Comparison of ENCODE assay signal across 8 cellular contexts in the genomic region with DNA sequence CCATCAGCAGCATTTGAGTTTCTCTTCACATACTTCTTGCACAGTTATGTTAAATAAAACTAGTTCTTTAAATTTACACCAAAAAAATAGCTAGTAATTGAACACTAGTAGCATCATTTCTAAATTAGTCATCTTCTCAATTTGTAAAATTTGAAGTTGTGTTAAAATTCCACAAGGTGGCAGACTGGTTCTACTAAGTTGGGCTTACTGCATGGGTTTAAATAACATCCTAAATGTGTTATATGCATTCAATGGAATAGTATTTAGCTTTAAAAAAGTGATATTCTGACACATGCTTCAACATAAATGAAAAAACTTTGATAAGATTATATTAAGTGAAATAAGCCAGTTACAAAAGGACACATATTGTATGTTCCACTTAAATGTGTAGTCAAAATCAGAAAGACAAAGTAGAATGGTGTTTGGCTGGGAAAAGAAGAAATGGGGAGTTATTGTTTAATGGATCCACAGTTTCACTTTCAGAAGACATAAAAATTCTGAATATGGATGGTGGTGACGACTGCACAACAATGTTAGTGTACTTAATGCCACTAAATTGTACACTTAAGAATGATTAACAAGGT. TPM values are rescaled to one million over a fixed set of nuclear protein-coding genes. Genes with fewer than 3 reads are reported as not detected.
DNase-seq lines count a peak whose midpoint lies in the region; ATAC-seq and TF ChIP-seq lines count a peak whose summit lies in the region.

No MANE protein-coding gene starts in this region.

- no peaks in the 10 kb centered on the region for H3K27me3 ChIP-seq in DOHH2 (ENCODE audit: control insufficient read depth, low read length)
- no peaks in the 10 kb centered on the region for H3K27me3 ChIP-seq in OCI-LY3 (ENCODE audit: low read depth, low read length)
- H3K27me3 ChIP-seq in dorsolateral prefrontal cortex, result no peaks in the 10 kb centered on the region
- no peaks in the 10 kb centered on the region for H3K27me3 ChIP-seq in WERI-Rb-1 (ENCODE audit: insufficient read depth, low read depth, severe bottlenecking)

- intact Hi-C loops in dorsolateral prefrontal cortex (cut with DNase I), result loop anchor here (2.0 to 10.0 kb wide), 3 partner anchors 189 to 661 kb away; no protein-coding TSS in a partner anchor

- ATAC-seq in GM21528 (IDR thresholded peaks at IDR 0.05; ENCODE audit: low FRiP score, unreplicated experiment), result no peak

- TF ChIP-seq CTCF in DOHH2 (IDR thresholded peaks at IDR 0.05; ENCODE audit: low read depth, low read length, poor library complexity, severe bottlenecking) (peak; percentile 64), OCI-LY3 (IDR thresholded peaks at IDR 0.05; ENCODE audit: low read depth, low read length) (peak; percentile 75), dorsolateral prefrontal cortex (IDR thresholded peaks at IDR 0.05 in 54 of 56, conservative IDR thresholded peaks at IDR 0.05 in 2 of 56; ENCODE audit: low read depth in 1 of 56, partially characterized antibody in 56 of 56) (peak; percentile 47 to 87 (median 68)), WERI-Rb-1 (IDR thresholded peaks at IDR 0.05; ENCODE audit: low read depth, low read length) (no peak)

- H3K9me3 ChIP-seq in DOHH2 (ENCODE audit: control insufficient read depth, insufficient read depth, low read length) (no peaks in the 10 kb centered on the region), OCI-LY3 (ENCODE audit: insufficient read depth, low read length) (no peaks in the 10 kb centered on the region), WERI-Rb-1 (ENCODE audit: severe bottlenecking) (no peaks in the 10 kb centered on the region)

- no peaks in the 10 kb centered on the region for H3F3A ChIP-seq in DOHH2 (ENCODE audit: control insufficient read depth, insufficient read depth)

- no peak overlapping the region for H2AFZ ChIP-seq in OCI-LY3 (ENCODE audit: low read depth, low read length)

- no peaks in the 10 kb centered on the region for H3K36me3 ChIP-seq in DOHH2 (ENCODE audit: control insufficient read depth, low read length)
- H3K36me3 ChIP-seq in OCI-LY3 (replicated peaks; ENCODE audit: low read depth, low read length), result no peaks in the 10 kb centered on the region
- no peaks in the 10 kb centered on the region for H3K36me3 ChIP-seq in WERI-Rb-1

- H4K20me1 ChIP-seq in DOHH2 (ENCODE audit: control insufficient read depth, insufficient read depth, low read depth, low read length) (no peaks in the 10 kb centered on the region), OCI-LY3 (ENCODE audit: insufficient read depth, low read length) (no peaks in the 10 kb centered on the region)

- no peak overlapping the region for H3K9ac ChIP-seq in OCI-LY3 (ENCODE audit: low read length)

- H3K4me1 ChIP-seq in DOHH2 (ENCODE audit: control insufficient read depth, low read length) (peaks cover 8% of the 10 kb centered on the region; the same call in 1 of the 2 replicates), OCI-LY3 (ENCODE audit: low read length) (no peaks in the 10 kb centered on the region)

- H3K27ac ChIP-seq in DOHH2 (ENCODE audit: low read depth, low read length) (no peak overlapping the region), OCI-LY3 (ENCODE audit: low read length) (no peak overlapping the region), dorsolateral prefrontal cortex (no peak overlapping the region), WERI-Rb-1 (no peak overlapping the region)

- H3K79me2 ChIP-seq in DOHH2 (ENCODE audit: control insufficient read depth, low read length) (no peaks in the 10 kb centered on the region), OCI-LY3 (ENCODE audit: low read length) (no peaks in the 10 kb centered on the region)

- DNase-seq in HT1080 (ENCODE audit: low read depth) (peak; percentile 47), dorsolateral prefrontal cortex (no peak), myocyte (ENCODE audit: low read depth) (peak; percentile 53), WERI-Rb-1 (no peak), ecto neural progenitor cell (ENCODE audit: low spot score) (no peak)

- H3K4me2 ChIP-seq in DOHH2 (ENCODE audit: low read length) (no peak overlapping the region), OCI-LY3 (ENCODE audit: low read length) (no peak overlapping the region)

- no peak overlapping the region for H3K4me3 ChIP-seq in DOHH2 (ENCODE audit: low read length)
- no peak overlapping the region for H3K4me3 ChIP-seq in OCI-LY3 (ENCODE audit: low read length)
- no peak overlapping the region for H3K4me3 ChIP-seq in dorsolateral prefrontal cortex
- H3K4me3 ChIP-seq in WERI-Rb-1 (ENCODE audit: low read depth, low read length), result no peak overlapping the region

- H3K9me2 ChIP-seq in DOHH2 (replicated peaks; ENCODE audit: control insufficient read depth, low read length), result no peaks in the 10 kb centered on the region

RNA-seq across cellular contexts. Expression of a gene that starts 28.7 kb away (rescaled TPM):
- 72.0 and 80.0 TPM in 2 replicates for total RNA-seq in HT1080 (2014; rRNA removed; shearing (Covaris generic))
- polyA plus RNA-seq in HT1080 (2015; cell fraction: cytosol; rRNA removed), result 54.6 and 67.0 TPM in 2 replicates
- polyA plus RNA-seq in HT1080 (2015; cell fraction: nucleus; rRNA removed), result 118 and 135 TPM in 2 replicates
- 100 to 1,000 TPM in 85 of 120 experiments, 10 to 100 TPM in 35; 74.9 to 135 (median 105) TPM for total RNA-seq in dorsolateral prefrontal cortex
- total RNA-seq in myocyte, result 65.7 and 69.1 TPM in 2 replicates
- polyA plus RNA-seq in myocyte (2012), result 26.7 TPM

RNA-seq across cellular contexts. Expression of a gene that starts 33.1 kb away (rescaled TPM):
- total RNA-seq in HT1080 (2014; rRNA removed; shearing (Covaris generic)), result 61.7 and 72.5 TPM in 2 replicates
- 52.9 and 64.3 TPM in 2 replicates for polyA plus RNA-seq in HT1080 (2015; cell fraction: cytosol; rRNA removed)
- 59.3 and 60.2 TPM in 2 replicates for polyA plus RNA-seq in HT1080 (2015; cell fraction: nucleus; rRNA removed)
- total RNA-seq in dorsolateral prefrontal cortex, result 10 to 100 TPM; 26.2 to 53.3 (median 36.5) TPM
- total RNA-seq in myocyte, result 61.7 and 62.2 TPM in 2 replicates
- 58.4 TPM for polyA plus RNA-seq in myocyte (2012)

RNA-seq across cellular contexts. Expression of a gene that starts 33.7 kb away (rescaled TPM):
- total RNA-seq in HT1080 (2014; rRNA removed; shearing (Covaris generic)), result 149 and 177 TPM in 2 replicates
- polyA plus RNA-seq in HT1080 (2015; cell fraction: cytosol; rRNA removed), result 75.2 and 81.7 TPM in 2 replicates
- 232 and 234 TPM in 2 replicates for polyA plus RNA-seq in HT1080 (2015; cell fraction: nucleus; rRNA removed)
- total RNA-seq in dorsolateral prefrontal cortex (100 to 1,000 TPM in 75 of 120 experiments, 10 to 100 TPM in 45; 61.4 to 145 (median 105) TPM), myocyte (66.3 and 72.4 TPM in 2 replicates)
- polyA plus RNA-seq in myocyte (2012), result 55.1 TPM

Comparison
In these comparisons a context has a peak if more than half of its experiments do, and no peak if none do; other contexts are left out.
1. DNase-seq: peak in HT1080 (single experiment) and myocyte (single experiment); none in dorsolateral prefrontal cortex (0 of 10), WERI-Rb-1 (single experiment) and ecto neural progenitor cell (single experiment).